ENCODE assay signal across 9 cellular contexts in genomic region chr12:108635997-108636808, GRCh38. TPM values are rescaled to one million over a fixed set of nuclear protein-coding genes. Genes with fewer than 3 reads are reported as not detected.
DNase-seq lines count a peak whose midpoint lies in the region; ATAC-seq, FAIRE-seq and TF ChIP-seq lines count a peak whose summit lies in the region.
"Had no signal": no experiment of that assay in that cellular context is flagged by ENCODE, and none has a peak within 500 bp of the region (broad histone marks: within the 10 kb centered on the region; RNA-seq: fewer than 3 reads in every experiment).

No MANE protein-coding gene starts in this region.

- H3K9ac ChIP-seq in mucosa of rectum (ENCODE audit: low read depth in 1 of 2, low read length in 2 of 2): peak overlapping the region; percentile 22 to 33

- peaks cover 51% of the 10 kb centered on the region for H3K27me3 Mint-ChIP-seq in HFFc6 (ENCODE audit: insufficient read depth)

- H3K27ac ChIP-seq in DOHH2 (ENCODE audit: low read depth, low read length): peak overlapping the region; percentile 90
- H3K27ac ChIP-seq in WERI-Rb-1: 0 out of 2 replicates have a peak overlapping the region, but pooled peaks have one; percentile 3
- peak overlapping the region; percentile 54 to 85 for H3K27ac ChIP-seq in mucosa of rectum (ENCODE audit: low read depth in 2 of 2, low read length in 2 of 2)

- no peak; the same call in 1 of the 2 replicates for TF ChIP-seq POLR2A in GM12892 (IDR thresholded peaks at IDR 0.05; ENCODE audit: low read depth, low read length)

- H3K4me2 ChIP-seq in DOHH2 (ENCODE audit: low read length): peak overlapping the region; percentile 69

- H3K4me3 Mint-ChIP-seq in HFFc6: no peak overlapping the region

- no peaks in the 10 kb centered on the region for H3K9me2 ChIP-seq in DOHH2 (replicated peaks; ENCODE audit: control insufficient read depth, low read length)

- TF ChIP-seq CTCF in DOHH2 (IDR thresholded peaks at IDR 0.05; ENCODE audit: low read depth, low read length, poor library complexity, severe bottlenecking) (no peak), HFFc6 (IDR thresholded peaks at IDR 0.05) (no peak), WERI-Rb-1 (IDR thresholded peaks at IDR 0.05; ENCODE audit: low read depth, low read length) (no peak)

- H3K9me3 ChIP-seq in DOHH2 (ENCODE audit: control insufficient read depth, insufficient read depth, low read length) (no peaks in the 10 kb centered on the region), WERI-Rb-1 (ENCODE audit: severe bottlenecking) (no peaks in the 10 kb centered on the region), mucosa of rectum (ENCODE audit: control insufficient read depth in 2 of 2, low read length in 2 of 2) (no peaks in the 10 kb centered on the region)

- intact Hi-C loops in cardiac septum (cut with DNase I): no loop called here

- H3K4me3 ChIP-seq in DOHH2 (ENCODE audit: low read length): peak overlapping the region; percentile 54
- H3K4me3 ChIP-seq in WERI-Rb-1 (ENCODE audit: low read depth, low read length): no peak overlapping the region
- H3K4me3 ChIP-seq in mucosa of rectum (ENCODE audit: low read length in 2 of 2): peak overlapping the region in 1 of 2 donors; percentile 39

- no peaks in the 10 kb centered on the region for H3K79me2 ChIP-seq in DOHH2 (ENCODE audit: control insufficient read depth, low read length)

- H3K36me3 Mint-ChIP-seq in HFFc6 (ENCODE audit: low read depth): peaks cover 19% of the 10 kb centered on the region

- peaks cover 98% of the 10 kb centered on the region for H3K4me1 ChIP-seq in DOHH2 (ENCODE audit: control insufficient read depth, low read length)
- peaks cover 17 to 20% of the 10 kb centered on the region in 2 donors for H3K4me1 ChIP-seq in mucosa of rectum (ENCODE audit: control insufficient read depth in 2 of 2, insufficient read depth in 2 of 2, low read length in 2 of 2)

- H3F3A ChIP-seq in DOHH2 (ENCODE audit: control insufficient read depth, insufficient read depth): peaks cover 36% of the 10 kb centered on the region

- peaks cover 5% of the 10 kb centered on the region; the same call in 1 of the 2 replicates for H3K9me3 Mint-ChIP-seq in HFFc6

- peak overlapping the region; percentile 38; the same call in 1 of the 2 replicates for H3K27ac Mint-ChIP-seq in HFFc6

- no peak for FAIRE-seq in GM12892 (lab: Jason Lieb, UNC)
- FAIRE-seq: D721Med had no signal

- ATAC-seq in HG02678 (IDR thresholded peaks at IDR 0.05; ENCODE audit: unreplicated experiment): no peak
- ATAC-seq in GM21717 (IDR thresholded peaks at IDR 0.05; ENCODE audit: unreplicated experiment): no peak

- no peaks in the 10 kb centered on the region for H4K20me1 ChIP-seq in DOHH2 (ENCODE audit: control insufficient read depth, insufficient read depth, low read depth, low read length)

- H3K27me3 ChIP-seq in DOHH2 (ENCODE audit: control insufficient read depth, low read length) (peaks cover 15% of the 10 kb centered on the region), WERI-Rb-1 (ENCODE audit: insufficient read depth, low read depth, severe bottlenecking) (no peaks in the 10 kb centered on the region), mucosa of rectum (ENCODE audit: control insufficient read depth in 2 of 2, insufficient read depth in 2 of 2, low read length in 2 of 2) (no peaks in the 10 kb centered on the region)

- H3K36me3 ChIP-seq in DOHH2 (ENCODE audit: control insufficient read depth, low read length) (no peaks in the 10 kb centered on the region), WERI-Rb-1 (no peaks in the 10 kb centered on the region), mucosa of rectum (ENCODE audit: control insufficient read depth in 2 of 2, insufficient read depth in 2 of 2, low read length in 2 of 2) (no peaks in the 10 kb centered on the region)

- DNase-seq in HFFc6 (no peak), WERI-Rb-1 (no peak), GM12892 (ENCODE audit: insufficient read length) (no peak), cardiac septum (ENCODE audit: low spot score) (no peak)

- H3K4me1 Mint-ChIP-seq in HFFc6 (ENCODE audit: low read depth): peaks cover 45% of the 10 kb centered on the region

RNA-seq across cellular contexts. Expression of gene SELPLG, which starts 2.5 kb away (rescaled TPM):
- total RNA-seq in HFFc6 (2021; fragmentation: NEBNext Ultra II Directional; extraction: Animal tissue kit (Norgen Biotek cat#: 25700)): 1 to 10 TPM; 6.2 to 8.1 (median 7.1) TPM
- 18.3 TPM for polyA plus RNA-seq in GM12892 (2012; ENCODE audit: missing spikeins)
- total RNA-seq in cardiac septum: 3.1 TPM

RNA-seq across cellular contexts. Expression of gene TMEM119, which starts 38.3 kb away (rescaled TPM):
- total RNA-seq in HFFc6 (2021; fragmentation: NEBNext Ultra II Directional; extraction: Animal tissue kit (Norgen Biotek cat#: 25700)): 10 to 100 TPM; 11.9 to 22.2 (median 19.1) TPM
- polyA plus RNA-seq in GM12892 (2012; ENCODE audit: missing spikeins): 0.23 TPM
- 3.4 TPM for total RNA-seq in cardiac septum

Comparison
In these comparisons a context has a peak if more than half of its experiments do, and no peak if none do; other contexts are left out.
1. H3K27ac ChIP-seq: peak in every context shown above with its lines; median percentile 90 in DOHH2; 70 in mucosa of rectum; 3 in WERI-Rb-1.